ENCODE assay signal across 8 cellular contexts in genomic region chr19:5624154-5624663, GRCh38. TPM values are rescaled to one million over a fixed set of nuclear protein-coding genes. Genes with fewer than 3 reads are reported as not detected.
DNase-seq lines count a peak whose midpoint lies in the region; ATAC-seq and TF ChIP-seq lines count a peak whose summit lies in the region.

No MANE protein-coding gene starts in this region.

- peaks cover 0 to 59% of the 10 kb centered on the region in 2 donors for H3K36me3 ChIP-seq in left lung

- peak; percentile 21 for DNase-seq in NCI-H1092 treated with DMSO at 0.1 percent for 48 hours (lab: John Stamatoyannopoulos, UW)
- DNase-seq in NCI-H1092 (lab: John Stamatoyannopoulos, UW) = no peak
- peak; percentile 57 for DNase-seq in RPMI8226
- peak; percentile 29 for DNase-seq in cerebellum (ENCODE audit: low spot score)
- peak in 1 of 2 donors; percentile 51 for DNase-seq in left lung
- peak; percentile 26 for DNase-seq in stimulated activated naive CD8-positive, alpha-beta T cell treated with anti-CD3 and anti-CD28 coated beads, Interleukin-15, Interleukin-2, amounts not matched to agents 100 U/mL and 50 U/mL, for 24 hours
- DNase-seq in activated gamma-delta T cell treated with Interleukin-2 at 50 U/mL for 16 hours = no peak

- peak overlapping the region; percentile 91 to 96 for H3K27ac ChIP-seq in left lung

- H3K4me1 ChIP-seq in left lung = peaks cover 49 to 81% of the 10 kb centered on the region in 2 donors

- H3K4me3 ChIP-seq in left lung = peak overlapping the region; percentile 94 to 99

- no peaks in the 10 kb centered on the region for H3K9me3 ChIP-seq in left lung

- H3K27me3 ChIP-seq in left lung = no peaks in the 10 kb centered on the region

- intact Hi-C loops in left lung (cut with DNase I) = no loop called here

- no peak for TF ChIP-seq CTCF in left lung (IDR thresholded peaks at IDR 0.05)

- ATAC-seq in left lung = peak; percentile 3
- ATAC-seq in stimulated activated naive CD8-positive, alpha-beta T cell treated with anti-CD3 and anti-CD28 coated beads, Interleukin-15, Interleukin-2, amounts not matched to agents 100 U/mL and 50 U/mL, for 24 hours = no peak
- no peak for ATAC-seq in HG02610 (IDR thresholded peaks at IDR 0.05; ENCODE audit: unreplicated experiment)

RNA-seq across cellular contexts. Expression of gene SAFB, which starts 1.3 kb away (rescaled TPM):
- total RNA-seq in cerebellum (93.6 TPM), left lung (10 to 100 TPM; 63.7 to 92.2 TPM)

RNA-seq across cellular contexts. Expression of gene SAFB2, which starts 1.6 kb away (rescaled TPM):
- total RNA-seq in cerebellum (65.1 TPM), left lung (10 to 100 TPM; 62.0 to 75.9 TPM)

RNA-seq across cellular contexts. Expression of gene MICOS13, which starts 56.1 kb away (rescaled TPM):
- total RNA-seq in cerebellum = 12.2 TPM
- 10 to 100 TPM; 46.7 to 63.3 TPM for total RNA-seq in left lung

RNA-seq across cellular contexts. Expression of gene TINCR, which starts 56.5 kb away (rescaled TPM):
- total RNA-seq in cerebellum (1.1 TPM), left lung (under 1 TPM; 0.76 TPM)

RNA-seq across cellular contexts. Expression of gene HSD11B1L, which starts 56.6 kb away (rescaled TPM):
- 15.0 TPM for total RNA-seq in cerebellum
- total RNA-seq in left lung = 10 to 100 TPM in 1 of 2 donors, 1 to 10 TPM in 1; 5.8 to 10.4 TPM

Comparison
In these comparisons a context has a peak if more than half of its experiments do, and no peak if none do; other contexts are left out.
1. DNase-seq: peak in NCI-H1092 treated with DMSO at 0.1 percent for 48 hours (single experiment), RPMI8226 (single experiment), cerebellum (single experiment) and stimulated activated naive CD8-positive, alpha-beta T cell treated with anti-CD3 and anti-CD28 coated beads, Interleukin-15, Interleukin-2, amounts not matched to agents 100 U/mL and 50 U/mL, for 24 hours (single experiment); none in NCI-H1092 (single experiment) and activated gamma-delta T cell treated with Interleukin-2 at 50 U/mL for 16 hours (single experiment).